9 cellular contexts compared by ENCODE assay signal in genomic region chr19:11578342-11579142, GRCh38. TPM values are rescaled to one million over a fixed set of nuclear protein-coding genes. Genes with fewer than 3 reads are reported as not detected.
DNase-seq lines count a peak whose midpoint lies in the region; ATAC-seq lines count a peak whose summit lies in the region.
"Had no signal": no experiment of that assay in that cellular context is flagged by ENCODE, and none has a peak within 500 bp of the region (broad histone marks: within the 10 kb centered on the region; RNA-seq: fewer than 3 reads in every experiment).

No MANE protein-coding gene starts in this region.

- intact Hi-C loops in activated CD4-positive, alpha-beta T cell treated with anti-CD3 and anti-CD28 coated beads for 36 hours (cut with DNase I, micrococcal nuclease) = no loop called here

- ATAC-seq in activated CD4-positive, alpha-beta T cell treated with anti-CD3 and anti-CD28 coated beads for 36 hours = peak; percentile 48
- ATAC-seq in HG02623 (IDR thresholded peaks at IDR 0.05; ENCODE audit: unreplicated experiment) = no peak

- H3K4me3 ChIP-seq in iPS-11a (ENCODE audit: low read depth, low read length) = peak overlapping the region; percentile 20

- POLR2A ChIA-PET in activated CD4-positive, alpha-beta T cell treated with anti-CD3 and anti-CD28 coated beads for 36 hours (lab: Charles Lee) = interaction anchor here (0.6 kb wide), 1 partner anchor 705 kb away, joined by 5 read pairs; no protein-coding TSS in a partner anchor

- no peaks in the 10 kb centered on the region for H3K9me3 Mint-ChIP-seq in activated CD4-positive, alpha-beta T cell treated with anti-CD3 and anti-CD28 coated beads for 36 hours (ENCODE audit: low read depth)

- H3K27me3 Mint-ChIP-seq in activated CD4-positive, alpha-beta T cell treated with anti-CD3 and anti-CD28 coated beads for 36 hours = no peaks in the 10 kb centered on the region

- no peak overlapping the region for H3K27ac Mint-ChIP-seq in activated CD4-positive, alpha-beta T cell treated with anti-CD3 and anti-CD28 coated beads for 36 hours

- peak; percentile 60 for DNase-seq in activated CD4-positive, alpha-beta T cell treated with anti-CD3 and anti-CD28 coated beads for 36 hours
- DNase-seq in activated CD4-positive, alpha-beta T cell treated with anti-CD3 and anti-CD28 coated beads for 1 hour = no peak
- DNase-seq in activated effector memory CD4-positive, alpha-beta T cell treated with Interleukin-2 at 50 U/mL for 16 hours = peak; percentile 24
- DNase-seq in stimulated activated CD4-positive, alpha-beta T cell treated with anti-CD3 and anti-CD28 coated beads, Interleukin-1b, Interleukin-23, amount 100 ng/mL, for 48 hours = peak; percentile 19
- DNase-seq in AML-193 (lab: John Stamatoyannopoulos, UW) (no peak), GOT3 (lab: John Stamatoyannopoulos, UW) (no peak)

- H3K36me3 Mint-ChIP-seq in activated CD4-positive, alpha-beta T cell treated with anti-CD3 and anti-CD28 coated beads for 36 hours (ENCODE audit: low read depth) = no peaks in the 10 kb centered on the region

- CTCF ChIA-PET in activated CD4-positive, alpha-beta T cell treated with anti-CD3 and anti-CD28 coated beads for 36 hours (lab: Charles Lee) = interaction anchor here (0.7 to 2.1 kb wide), 2 partner anchors 93 to 96 kb away, joined by 3 to 7 read pairs; no protein-coding TSS in a partner anchor

- H3K4me3 Mint-ChIP-seq in activated CD4-positive, alpha-beta T cell treated with anti-CD3 and anti-CD28 coated beads for 36 hours = peak overlapping the region; percentile 55

- peaks cover 28% of the 10 kb centered on the region for H3K4me1 Mint-ChIP-seq in activated CD4-positive, alpha-beta T cell treated with anti-CD3 and anti-CD28 coated beads for 36 hours

RNA-seq across cellular contexts. Expression of gene ACP5, which starts 1.1 kb away (rescaled TPM):
- total RNA-seq in activated CD4-positive, alpha-beta T cell treated with anti-CD3 and anti-CD28 coated beads for 36 hours = 10 to 100 TPM; 10.3 to 12.4 TPM

RNA-seq across cellular contexts. Expression of gene ZNF627, which starts 18.7 kb away (rescaled TPM):
- total RNA-seq in activated CD4-positive, alpha-beta T cell treated with anti-CD3 and anti-CD28 coated beads for 36 hours = 1 to 10 TPM; 6.4 to 6.7 TPM

RNA-seq across cellular contexts. Expression of gene ELOF1, which starts 19.5 kb away (rescaled TPM):
- 10 to 100 TPM; 48.0 to 53.7 TPM for total RNA-seq in activated CD4-positive, alpha-beta T cell treated with anti-CD3 and anti-CD28 coated beads for 36 hours

RNA-seq across cellular contexts. Expression of gene CNN1, which starts 39.9 kb away (rescaled TPM):
- not detected for total RNA-seq in activated CD4-positive, alpha-beta T cell treated with anti-CD3 and anti-CD28 coated beads for 36 hours
- total RNA-seq: T-helper 1 cell treated with Interleukin-12 subunit alpha and Interleukin-12 subunit beta and Interleukin-4 antibody, amounts not matched to agents 30 ng/mL and 1 ng/mL, for 36 hours had no signal

RNA-seq across cellular contexts. Expression of gene ECSIT, which starts 49.6 kb away (rescaled TPM):
- total RNA-seq in activated CD4-positive, alpha-beta T cell treated with anti-CD3 and anti-CD28 coated beads for 36 hours = 10 to 100 TPM; 37.2 to 44.6 TPM

Comparison
In these comparisons a context has a peak if more than half of its experiments do, and no peak if none do; other contexts are left out.
1. DNase-seq: peak in activated CD4-positive, alpha-beta T cell treated with anti-CD3 and anti-CD28 coated beads for 36 hours (single experiment), activated effector memory CD4-positive, alpha-beta T cell treated with Interleukin-2 at 50 U/mL for 16 hours (single experiment) and stimulated activated CD4-positive, alpha-beta T cell treated with anti-CD3 and anti-CD28 coated beads, Interleukin-1b, Interleukin-23, amount 100 ng/mL, for 48 hours (single experiment); none in activated CD4-positive, alpha-beta T cell treated with anti-CD3 and anti-CD28 coated beads for 1 hour (single experiment), AML-193 (0 of 2) and GOT3 (single experiment).